In genomic region chr20:32621071-32621913, GRCh38 we compare ENCODE assay signal across 11 cellular contexts. TPM values are rescaled to one million over a fixed set of nuclear protein-coding genes. Genes with fewer than 3 reads are reported as not detected.
DNase-seq lines count a peak whose midpoint lies in the region; ATAC-seq and TF ChIP-seq lines count a peak whose summit lies in the region.
"Had no signal": no experiment of that assay in that cellular context is flagged by ENCODE, and none has a peak within 500 bp of the region (broad histone marks: within the 10 kb centered on the region; RNA-seq: fewer than 3 reads in every experiment).

No MANE protein-coding gene starts in this region.

- H3K9ac ChIP-seq in DND-41 (ENCODE audit: low read depth, low read length), result no peak overlapping the region
- no peak overlapping the region for H3K9ac ChIP-seq in endodermal cell (ENCODE audit: extremely low read depth, low read length, poor library complexity, severe bottlenecking)

- H3K27ac ChIP-seq in DND-41 (ENCODE audit: low read length) (no peak overlapping the region), endodermal cell (ENCODE audit: low read depth, low read length) (no peak overlapping the region)
- H3K27ac ChIP-seq: left ventricle myocardium inferior had no signal

- H2AFZ ChIP-seq in DND-41 (ENCODE audit: low read depth, low read length), result no peak overlapping the region

- peaks cover 15% of the 10 kb centered on the region for H3K4me1 Mint-ChIP-seq in endodermal cell

- H3K36me3 ChIP-seq in DND-41 (ENCODE audit: insufficient read depth, low read length) (no peaks in the 10 kb centered on the region), endodermal cell (ENCODE audit: control insufficient read depth, insufficient read depth, low read length) (no peaks in the 10 kb centered on the region)
- H3K36me3 ChIP-seq: left ventricle myocardium inferior had no signal

- H3K27me3 ChIP-seq in DND-41 (ENCODE audit: insufficient read depth, low read length, poor library complexity) (no peaks in the 10 kb centered on the region), endodermal cell (ENCODE audit: control insufficient read depth, insufficient read depth, low read length, poor library complexity, severe bottlenecking) (no peaks in the 10 kb centered on the region)

- TF ChIP-seq CTCF in DND-41 (IDR thresholded peaks at IDR 0.05; ENCODE audit: borderline replicate concordance, extremely low read depth, low read length, poor library complexity, severe bottlenecking) (no peak), endodermal cell (conservative IDR thresholded peaks at IDR 0.05) (no peak)

- 70 to 83% methylated on average over 5 to 6 of the region's 6 CpGs for WGBS in endodermal cell (ENCODE audit: insufficient coverage in 1 of 2, insufficient read length in 1 of 2), 2 experiments

- H3K4me3 Mint-ChIP-seq in endodermal cell, result no peak overlapping the region

- H3K4me1 ChIP-seq in DND-41 (ENCODE audit: insufficient read depth, low read length) (no peaks in the 10 kb centered on the region), endodermal cell (ENCODE audit: control insufficient read depth, insufficient read depth, low read length) (no peaks in the 10 kb centered on the region)
- H3K4me1 ChIP-seq: left ventricle myocardium inferior had no signal

- DNase-seq in AG08396 (ENCODE audit: low spot score) (peak; percentile 65), DND-41 (no peak), NCI-H1930 (lab: John Stamatoyannopoulos, UW) (peak; percentile 45 to 57), endodermal cell (peak; percentile 98), DMS79 treated with DMSO at 0.1 percent for 48 hours (lab: John Stamatoyannopoulos, UW) (no peak)
- DNase-seq: hippocampal formation, left ventricle myocardium inferior, T-helper 2 cell had no signal

- no peaks in the 10 kb centered on the region for H3K79me2 ChIP-seq in DND-41 (ENCODE audit: insufficient read depth, low read length)

- no peaks in the 10 kb centered on the region for H3K27me3 Mint-ChIP-seq in endodermal cell (ENCODE audit: insufficient read depth)

- no peak overlapping the region for H3K4me3 ChIP-seq in DND-41 (ENCODE audit: low read depth in 1 of 2, low read length in 2 of 2)
- no peak overlapping the region for H3K4me3 ChIP-seq in endodermal cell (ENCODE audit: low read length)
- H3K4me3 ChIP-seq: left ventricle myocardium inferior had no signal

- ATAC-seq in DND-41 (ENCODE audit: insufficient read depth, low read depth), result peak; percentile 45; the same call in 2 of the 3 replicates
- no peak for ATAC-seq in GM21576 (IDR thresholded peaks at IDR 0.05; ENCODE audit: unreplicated experiment)
- no peak for ATAC-seq in GM21390 (IDR thresholded peaks at IDR 0.05; ENCODE audit: unreplicated experiment)
- ATAC-seq in HG02623 (IDR thresholded peaks at IDR 0.05; ENCODE audit: unreplicated experiment), result no peak

- H3K4me2 ChIP-seq in DND-41 (ENCODE audit: insufficient read depth, low read length), result no peak overlapping the region

- H3K9me3 Mint-ChIP-seq in endodermal cell, result no peaks in the 10 kb centered on the region

- H3K27ac Mint-ChIP-seq in endodermal cell, result no peak overlapping the region

- peaks cover 2% of the 10 kb centered on the region; the same call in 1 of the 2 replicates for H4K20me1 ChIP-seq in DND-41 (ENCODE audit: insufficient read depth, low read length)

- H3K36me3 Mint-ChIP-seq in endodermal cell (ENCODE audit: low read depth), result no peaks in the 10 kb centered on the region

- no peaks in the 10 kb centered on the region for H3K9me3 ChIP-seq in DND-41 (ENCODE audit: insufficient read depth, low read length, severe bottlenecking)
- H3K9me3 ChIP-seq in endodermal cell (ENCODE audit: control insufficient read depth, low read length), result no peaks in the 10 kb centered on the region
- H3K9me3 ChIP-seq: left ventricle myocardium inferior had no signal

RNA-seq across cellular contexts. Expression of gene NOL4L, which starts 36.2 kb away (rescaled TPM):
- total RNA-seq in endodermal cell, result 10 to 100 TPM; 39.6 to 50.7 TPM
- 44.8 TPM for polyA plus RNA-seq in endodermal cell (2013, experiment 1 of 2)
- polyA plus RNA-seq in endodermal cell (2013, experiment 2 of 2), result 45.4 TPM

RNA-seq across cellular contexts. Expression of gene C20orf203, which starts 52.4 kb away (rescaled TPM):
- total RNA-seq in endodermal cell, result under 1 TPM; 0.18 to 0.24 TPM
- polyA plus RNA-seq in endodermal cell (2013, experiment 1 of 2), result 0.28 TPM
- 0.41 TPM for polyA plus RNA-seq in endodermal cell (2013, experiment 2 of 2)
- total RNA-seq: left ventricle myocardium inferior had no signal

Comparison
In these comparisons a context has a peak if more than half of its experiments do, and no peak if none do; other contexts are left out.
1. DNase-seq: peak in AG08396 (single experiment), NCI-H1930 (2 of 2) and endodermal cell (single experiment); none in DND-41 (single experiment) and DMS79 treated with DMSO at 0.1 percent for 48 hours (single experiment).